ENCODE assay signal across 12 cellular contexts in the genomic region with DNA sequence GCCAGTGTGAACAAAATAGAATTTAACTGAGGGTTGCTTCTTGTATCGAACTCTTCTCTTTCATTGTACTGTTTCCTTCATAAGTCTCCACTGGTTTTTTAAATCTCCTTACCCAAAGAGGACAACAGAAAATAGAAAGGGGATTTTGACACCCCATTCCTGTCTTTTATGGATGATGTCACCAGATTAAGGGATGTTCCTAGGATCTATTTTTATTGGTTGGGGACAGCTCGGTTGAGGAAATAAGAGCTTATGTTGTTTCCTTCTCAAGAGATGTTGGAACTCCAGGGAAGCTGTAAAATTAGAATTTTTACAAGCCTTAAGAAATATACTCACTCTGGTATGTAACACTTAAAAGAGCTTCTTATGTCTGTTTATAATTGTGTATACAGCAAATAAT.
A peak's percentile ranks its signal among the peaks of the same experiment; 100 is the strongest.
DNase-seq lines count a peak whose midpoint lies in the region; FAIRE-seq and TF ChIP-seq lines count a peak whose summit lies in the region.
"Had no signal": no experiment of that assay in that cellular context is flagged by ENCODE, and none has a peak within 500 bp of the region (broad histone marks: within the 10 kb centered on the region; RNA-seq: fewer than 3 reads in every experiment).

No MANE protein-coding gene starts in this region.

- H3K36me3 Mint-ChIP-seq in astrocyte (ENCODE audit: low read depth, unreplicated experiment), result no peaks in the 10 kb centered on the region
- H3K36me3 Mint-ChIP-seq: CD4-positive, alpha-beta memory T cell had no signal

- H3K79me2 ChIP-seq in astrocyte (ENCODE audit: insufficient read depth, low read length) (no peaks in the 10 kb centered on the region), keratinocyte (ENCODE audit: control insufficient read depth, insufficient read depth, low read length) (no peaks in the 10 kb centered on the region)

- H3K4me1 ChIP-seq in HUES6 (ENCODE audit: control insufficient read depth, insufficient read depth, low read length) (peaks cover 11% of the 10 kb centered on the region; the same call in 1 of the 2 replicates), astrocyte (ENCODE audit: insufficient read depth, low read length) (peaks cover 26% of the 10 kb centered on the region), keratinocyte (ENCODE audit: control insufficient read depth, extremely low read depth, insufficient read depth, low read length) (peaks cover 34% of the 10 kb centered on the region), stomach (peaks cover 12 to 24% (median 18%) of the 10 kb centered on the region in 4 donors), right atrium auricular region (no peaks in the 10 kb centered on the region)

- TF ChIP-seq POLR2A in stomach (IDR thresholded peaks at IDR 0.05), result no peak

- H3K27ac ChIP-seq in HUES6 (ENCODE audit: low read depth, low read length) (peak overlapping the region; percentile 18; the same call in 1 of the 2 replicates), astrocyte (ENCODE audit: low read depth, low read length) (peak overlapping the region; percentile 80), keratinocyte (ENCODE audit: control insufficient read depth, insufficient read depth, low read length) (peak overlapping the region; percentile 92), stomach (peak overlapping the region in 4 of 5 donors; percentile 62 to 87 (median 74)), right atrium auricular region (peak overlapping the region in 1 of 2 donors; percentile 16)

- no peak for TF ChIP-seq EP300 in stomach (IDR thresholded peaks at IDR 0.05)

- H3K9me3 ChIP-seq in HUES6 (ENCODE audit: control insufficient read depth, insufficient read depth, low read depth, low read length) (no peaks in the 10 kb centered on the region), astrocyte (ENCODE audit: insufficient read depth, low read depth, low read length) (no peaks in the 10 kb centered on the region), keratinocyte (ENCODE audit: control insufficient read depth, low read depth, low read length) (no peaks in the 10 kb centered on the region), stomach (no peaks in the 10 kb centered on the region), right atrium auricular region (no peaks in the 10 kb centered on the region)
- H3K9me3 ChIP-seq: mucosa of descending colon had no signal

- peak overlapping the region; percentile 73 for H3K27ac Mint-ChIP-seq in astrocyte (ENCODE audit: unreplicated experiment)
- H3K27ac Mint-ChIP-seq: CD4-positive, alpha-beta memory T cell had no signal

- dilution Hi-C loops in keratinocyte (cut with MboI; ENCODE audit: extremely low pct_ligation_motif_present, low sequenced_read_pairs), result no loop called here

- no peaks in the 10 kb centered on the region for H3K36me3 ChIP-seq in HUES6 (ENCODE audit: control insufficient read depth, insufficient read depth, low read length)
- H3K36me3 ChIP-seq in astrocyte (ENCODE audit: insufficient read depth, low read length), result no peaks in the 10 kb centered on the region
- H3K36me3 ChIP-seq in keratinocyte (ENCODE audit: control insufficient read depth in 2 of 2, extremely low read depth in 1 of 2, insufficient read depth in 2 of 2, low read length in 2 of 2), result no peaks in the 10 kb centered on the region
- no peaks in the 10 kb centered on the region for H3K36me3 ChIP-seq in stomach
- H3K36me3 ChIP-seq in right atrium auricular region, result no peaks in the 10 kb centered on the region

- H3K4me3 ChIP-seq in HUES6 (ENCODE audit: low read depth, low read length), result no peak overlapping the region
- no peak overlapping the region for H3K4me3 ChIP-seq in astrocyte (ENCODE audit: insufficient read depth, low read depth, low read length)
- H3K4me3 ChIP-seq in keratinocyte (ENCODE audit: control insufficient read depth in 2 of 3, extremely low read depth in 1 of 3, insufficient read depth in 2 of 3, low read depth in 1 of 3, low read length in 3 of 3), result peak overlapping the region in 2 of 3 experiments; percentile 39 to 53
- H3K4me3 ChIP-seq in stomach, result no peak overlapping the region
- no peak overlapping the region for H3K4me3 ChIP-seq in right atrium auricular region
- H3K4me3 ChIP-seq: mucosa of descending colon had no signal

- peak overlapping the region; percentile 15 for H2AFZ ChIP-seq in astrocyte (ENCODE audit: low read depth, low read length)
- H2AFZ ChIP-seq in keratinocyte (ENCODE audit: control insufficient read depth, low read length), result peak overlapping the region; percentile 35

- no peaks in the 10 kb centered on the region for H3K27me3 Mint-ChIP-seq in astrocyte (ENCODE audit: low read depth, unreplicated experiment)

- H3K4me3 Mint-ChIP-seq in astrocyte (ENCODE audit: unreplicated experiment), result no peak overlapping the region
- H3K4me3 Mint-ChIP-seq: CD4-positive, alpha-beta memory T cell had no signal

- H3K27me3 ChIP-seq in HUES6 (ENCODE audit: control insufficient read depth, insufficient read depth, low read length), result no peaks in the 10 kb centered on the region
- no peaks in the 10 kb centered on the region for H3K27me3 ChIP-seq in astrocyte (ENCODE audit: insufficient read depth, low read length)
- no peaks in the 10 kb centered on the region for H3K27me3 ChIP-seq in keratinocyte (ENCODE audit: control insufficient read depth, extremely low read depth, insufficient read depth, low read length)
- H3K27me3 ChIP-seq in stomach, result no peaks in the 10 kb centered on the region
- no peaks in the 10 kb centered on the region for H3K27me3 ChIP-seq in right atrium auricular region

- no peaks in the 10 kb centered on the region for H3K9me1 ChIP-seq in keratinocyte (ENCODE audit: control insufficient read depth, extremely low read depth, insufficient read depth, low read length)

- intact Hi-C loops in stomach (cut with DNase I; ENCODE audit: low total_unique reads), result no loop called here
- intact Hi-C loops in posterior vena cava (cut with DNase I), result no loop called here

- peak overlapping the region; percentile 67 for H3K4me2 ChIP-seq in astrocyte (ENCODE audit: low read length)
- peak overlapping the region; percentile 83 for H3K4me2 ChIP-seq in keratinocyte (ENCODE audit: control insufficient read depth, extremely low read depth, insufficient read depth, low read depth, low read length)

- 70 to 86% (median 78%) methylated on average over 2 of the region's 2 CpGs for WGBS in stomach, 5 donors

- H3K4me1 Mint-ChIP-seq in astrocyte (ENCODE audit: low read depth, unreplicated experiment), result peaks cover 29% of the 10 kb centered on the region
- H3K4me1 Mint-ChIP-seq: CD4-positive, alpha-beta memory T cell had no signal

- H3K9me3 Mint-ChIP-seq in astrocyte (ENCODE audit: unreplicated experiment), result no peaks in the 10 kb centered on the region
- H3K9me3 Mint-ChIP-seq: CD4-positive, alpha-beta memory T cell had no signal

- H4K20me1 ChIP-seq in astrocyte (ENCODE audit: insufficient read depth, low read length), result no peaks in the 10 kb centered on the region
- no peaks in the 10 kb centered on the region for H4K20me1 ChIP-seq in keratinocyte (ENCODE audit: control insufficient read depth, extremely low read depth, insufficient read depth, low read length)

- DNase-seq in astrocyte (ENCODE audit: low read depth), result no peak
- no peak for DNase-seq in keratinocyte (ENCODE audit: low read depth, low spot score)
- no peak for DNase-seq in stomach
- DNase-seq in posterior vena cava (ENCODE audit: low spot score), result no peak
- no peak for DNase-seq in HuH-7 (ENCODE audit: low spot score)
- no peak for DNase-seq in effector CD4-positive, alpha-beta T cell
- DNase-seq in right atrium auricular region (ENCODE audit: low spot score), result no peak
- DNase-seq: activated CD4-positive, alpha-beta T cell treated with anti-CD3 and anti-CD28 coated beads, Interleukin-2, amount 50 U/mL, for 1 hour; CD4-positive, alpha-beta memory T cell; mucosa of descending colon; NCI-H2107 had no signal

- TF ChIP-seq CTCF in astrocyte (IDR thresholded peaks at IDR 0.05; ENCODE audit: insufficient read depth, low read depth, low read length) (no peak), keratinocyte (optimal IDR thresholded peaks at IDR 0.05 in 1 of 3, IDR thresholded peaks at IDR 0.05 in 1 of 3, conservative IDR thresholded peaks at IDR 0.05 in 1 of 3; ENCODE audit: extremely low read depth in 1 of 3, insufficient read depth in 2 of 3, low read length in 3 of 3) (no peak), stomach (IDR thresholded peaks at IDR 0.05) (no peak), right atrium auricular region (IDR thresholded peaks at IDR 0.05) (no peak)

- H3K9ac ChIP-seq in HUES6 (ENCODE audit: low read length), result no peak overlapping the region
- H3K9ac ChIP-seq in astrocyte (ENCODE audit: low read length), result peak overlapping the region; percentile 33
- H3K9ac ChIP-seq in keratinocyte (ENCODE audit: control insufficient read depth, extremely low read depth, insufficient read depth, low read length), result peak overlapping the region; percentile 62

- FAIRE-seq in astrocyte (lab: Jason Lieb, UNC) (no peak), keratinocyte (lab: Jason Lieb, UNC) (no peak)

Comparison
In these comparisons a context has a peak if more than half of its experiments do, and no peak if none do; other contexts are left out.
1. H3K4me3 ChIP-seq: peak in keratinocyte (2 of 3); none in HUES6 (single experiment), astrocyte (single experiment), stomach (0 of 4) and right atrium auricular region (0 of 2).